Comparison of ENCODE assay signal across 21 cellular contexts in genomic region chr19:1429750-1430149, GRCh38. TPM values are rescaled to one million over a fixed set of nuclear protein-coding genes. Genes with fewer than 3 reads are reported as not detected.
DNase-seq lines count a peak whose midpoint lies in the region; ATAC-seq, FAIRE-seq and TF ChIP-seq lines count a peak whose summit lies in the region.
"Had no signal": no experiment of that assay in that cellular context is flagged by ENCODE, and none has a peak within 500 bp of the region (broad histone marks: within the 10 kb centered on the region; RNA-seq: fewer than 3 reads in every experiment).

No MANE protein-coding gene starts in this region.

- H3K36me3 ChIP-seq in left ventricle myocardium inferior (peaks cover 91% of the 10 kb centered on the region), small intestine (ENCODE audit: control insufficient read depth in 2 of 2, insufficient read depth in 2 of 2, low read length in 2 of 2) (peaks cover 13 to 27% of the 10 kb centered on the region in 2 donors)

- peaks cover 40% of the 10 kb centered on the region for H3K4me1 ChIP-seq in left ventricle myocardium inferior
- no peaks in the 10 kb centered on the region for H3K4me1 ChIP-seq in small intestine (ENCODE audit: control insufficient read depth in 2 of 2, insufficient read depth in 1 of 2, low read depth in 1 of 2, low read length in 1 of 2)

- H3K27me3 Mint-ChIP-seq in T-helper 17 cell, result no peaks in the 10 kb centered on the region

- H3K4me3 Mint-ChIP-seq in T-helper 17 cell, result no peak overlapping the region

- intact Hi-C loops in left ventricle myocardium inferior (cut with micrococcal nuclease), result no loop called here

- no peaks in the 10 kb centered on the region for H3K9me3 ChIP-seq in T-helper 17 cell (ENCODE audit: control insufficient read depth, low read length, poor library complexity, severe bottlenecking)
- H3K9me3 ChIP-seq in left ventricle myocardium inferior (replicated peaks), result no peaks in the 10 kb centered on the region
- H3K9me3 ChIP-seq in small intestine (ENCODE audit: control insufficient read depth, low read depth), result no peaks in the 10 kb centered on the region
- H3K9me3 ChIP-seq: neutrophil, thoracic aorta had no signal

- peak overlapping the region; percentile 79 for H3K27ac Mint-ChIP-seq in T-helper 17 cell

- H3K27ac ChIP-seq in left ventricle myocardium inferior (replicated peaks), result peak overlapping the region; percentile 84
- peak overlapping the region in 1 of 2 donors; percentile 21 for H3K27ac ChIP-seq in small intestine (ENCODE audit: low read depth in 1 of 2, low read length in 1 of 2)
- H3K27ac ChIP-seq: neutrophil, thoracic aorta had no signal

- no peaks in the 10 kb centered on the region for H3K27me3 ChIP-seq in left ventricle myocardium inferior (ENCODE audit: low read depth)
- no peaks in the 10 kb centered on the region for H3K27me3 ChIP-seq in small intestine (ENCODE audit: control insufficient read depth in 2 of 2, insufficient read depth in 2 of 2, low read length in 2 of 2)
- H3K27me3 ChIP-seq: neutrophil had no signal

- no peaks in the 10 kb centered on the region for H3K36me3 Mint-ChIP-seq in T-helper 17 cell (ENCODE audit: low read depth)

- no peak for TF ChIP-seq CTCF in left ventricle myocardium inferior (IDR thresholded peaks at IDR 0.05; ENCODE audit: borderline replicate concordance)

- TF ChIP-seq POLR2A in GM12891 (IDR thresholded peaks at IDR 0.05; ENCODE audit: low read depth, low read length), result no peak

- no peak overlapping the region for H3K4me3 ChIP-seq in left ventricle myocardium inferior
- H3K4me3 ChIP-seq in small intestine (ENCODE audit: low read depth in 1 of 2, low read length in 2 of 2), result no peak overlapping the region
- H3K4me3 ChIP-seq: thoracic aorta had no signal

- no peak for DNase-seq in GM12891 (ENCODE audit: insufficient read length, low spot score)
- DNase-seq in T-helper 17 cell, result no peak
- peak; percentile 65 for DNase-seq in left ventricle myocardium inferior
- DNase-seq in small intestine, result peak; percentile 82
- no peak for DNase-seq in ureter (ENCODE audit: low spot score)
- no peak for DNase-seq in DMS 273 treated with DMSO at 0.1 percent for 48 hours (lab: John Stamatoyannopoulos, UW)
- DNase-seq in putamen (ENCODE audit: low spot score), result no peak
- DNase-seq in NCI-H1048 (lab: John Stamatoyannopoulos, UW), result no peak
- DNase-seq: foreskin melanocyte; GOT3; NCI-H1436; NCI-H2171; NCI-H748 treated with DMSO at 0.1 percent for 48 hours; stimulated activated CD4-positive, alpha-beta T cell treated with anti-CD3 and anti-CD28 coated beads, Interleukin-12 subunit alpha, Interleukin-12 subunit beta, amount 100 ng/mL, for 4 hours; T1000 had no signal

- ATAC-seq in T-helper 17 cell, result no peak
- ATAC-seq: activated CD4-positive, CD25-positive, alpha-beta regulatory T cell treated with anti-CD3 and anti-CD28 coated beads, Interleukin-2, amount 50 U/mL, for 24 hours; SK-N-SH treated with all-trans-retinoic acid at 6 μM for 48 hours had no signal

- no peaks in the 10 kb centered on the region for H3K4me1 Mint-ChIP-seq in T-helper 17 cell

- no peak for FAIRE-seq in GM12891 (lab: Jason Lieb, UNC)
- no peak for FAIRE-seq in small intestine (lab: Jason Lieb, UNC)
- FAIRE-seq: GM18507 had no signal

- 22 to 65% (median 46%) methylated on average over 14 of the region's 14 CpGs for whole genome bisulfite sequencing in small intestine, 3 donors

TF ChIP-seq in GM12891, 5 proteins besides CTCF, POLR2A, EP300 and RAD21:
- TF ChIP-seq POLR2AphosphoS5 (IDR thresholded peaks at IDR 0.05; ENCODE audit: low read depth, low read length) (0 out of 2 replicates have a peak, but pooled peaks have one; percentile 3), TAF1 (IDR thresholded peaks at IDR 0.05; ENCODE audit: low read depth, low read length) (no peak)

RNA-seq across cellular contexts. Expression of gene RPS15, which starts 8.4 kb away (rescaled TPM):
- 3,343 TPM for polyA plus RNA-seq in GM12891 (2012; ENCODE audit: low read depth, missing spikeins)
- total RNA-seq in T-helper 17 cell (1,000 to 10,000 TPM; 1,653 to 1,678 TPM), left ventricle myocardium inferior (588 TPM), ureter (1,085 TPM)
- polyA plus RNA-seq in small intestine, result 1,000 to 10,000 TPM; 2,441 to 3,547 (median 3,396) TPM

RNA-seq across cellular contexts. Expression of gene APC2, which starts 20.2 kb away (rescaled TPM):
- 0.14 TPM for polyA plus RNA-seq in GM12891 (2012; ENCODE audit: low read depth, missing spikeins)
- under 1 TPM; 0.07 to 0.44 TPM for total RNA-seq in T-helper 17 cell
- 0.22 TPM for total RNA-seq in left ventricle myocardium inferior
- 1 to 10 TPM in 1 of 3 donors, under 1 TPM in 1, not detected in 1; 0.81 to 2.1 TPM for polyA plus RNA-seq in small intestine
- total RNA-seq in ureter, result 0.26 TPM
- total RNA-seq: epithelial cell of proximal tubule had no signal

RNA-seq across cellular contexts. Expression of gene DAZAP1, which starts 22.4 kb away (rescaled TPM):
- polyA plus RNA-seq in GM12891 (2012; ENCODE audit: low read depth, missing spikeins), result 73.3 TPM
- 100 to 1,000 TPM; 148 to 163 TPM for total RNA-seq in T-helper 17 cell
- total RNA-seq in left ventricle myocardium inferior, result 81.8 TPM
- 100 to 1,000 TPM in 1 of 3 donors, 10 to 100 TPM in 2; 60.2 to 124 (median 68.9) TPM for polyA plus RNA-seq in small intestine
- 137 TPM for total RNA-seq in ureter

RNA-seq across cellular contexts. Expression of gene GAMT, which starts 28.4 kb away (rescaled TPM):
- polyA plus RNA-seq in GM12891 (2012; ENCODE audit: low read depth, missing spikeins), result 28.0 TPM
- total RNA-seq in T-helper 17 cell, result 1 to 10 TPM; 9.0 to 9.9 TPM
- total RNA-seq in left ventricle myocardium inferior, result 77.0 TPM
- 1 to 10 TPM; 1.1 to 4.8 (median 3.8) TPM for polyA plus RNA-seq in small intestine
- 9.3 TPM for total RNA-seq in ureter

RNA-seq across cellular contexts. Expression of gene NDUFS7, which starts 46.0 kb away (rescaled TPM):
- polyA plus RNA-seq in GM12891 (2012; ENCODE audit: low read depth, missing spikeins), result 82.3 TPM
- total RNA-seq in T-helper 17 cell (10 to 100 TPM; 50.9 to 54.7 TPM), left ventricle myocardium inferior (380 TPM), ureter (93.5 TPM)
- 100 to 1,000 TPM; 215 to 350 (median 281) TPM for polyA plus RNA-seq in small intestine

Comparison
In these comparisons a context has a peak if more than half of its experiments do, and no peak if none do; other contexts are left out.
1. DNase-seq: peak in left ventricle myocardium inferior (single experiment) and small intestine (single experiment); none in GM12891 (single experiment), T-helper 17 cell (0 of 3), ureter (single experiment), DMS 273 treated with DMSO at 0.1 percent for 48 hours (single experiment), putamen (single experiment) and NCI-H1048 (single experiment).